In genomic region chr12:57584050-57584449, GRCh38 we compare ENCODE assay signal across 13 cellular contexts. TPM values are rescaled to one million over a fixed set of nuclear protein-coding genes. Genes with fewer than 3 reads are reported as not detected.
DNase-seq lines count a peak whose midpoint lies in the region; ATAC-seq and TF ChIP-seq lines count a peak whose summit lies in the region.
"Had no signal": no experiment of that assay in that cellular context is flagged by ENCODE, and none has a peak within 500 bp of the region (broad histone marks: within the 10 kb centered on the region; RNA-seq: fewer than 3 reads in every experiment).

No MANE protein-coding gene starts in this region.

- ATAC-seq in Right ventricle myocardium superior (ENCODE audit: poor library complexity) (peak; percentile 14), left ventricle myocardium superior (no peak), GM19395 (IDR thresholded peaks at IDR 0.05; ENCODE audit: unreplicated experiment) (no peak)
- ATAC-seq in central memory CD8-positive, alpha-beta T cell (replicated peaks; ENCODE audit: extremely low read depth, poor library complexity, severe bottlenecking) = no peak

- H3K27ac Mint-ChIP-seq in central memory CD8-positive, alpha-beta T cell (ENCODE audit: low read depth) = peak overlapping the region; percentile 36

- TF ChIP-seq CTCF in OCI-LY3 (IDR thresholded peaks at IDR 0.05; ENCODE audit: low read depth, low read length) = no peak

- peaks cover 5% of the 10 kb centered on the region; the same call in 1 of the 2 replicates for H3K4me1 ChIP-seq in OCI-LY3 (ENCODE audit: low read length)
- H3K4me1 ChIP-seq: BE2C, BLaER1 had no signal

- no peak for DNase-seq in Right ventricle myocardium superior
- no peak for DNase-seq in left ventricle myocardium superior
- no peak for DNase-seq in central memory CD8-positive, alpha-beta T cell (ENCODE audit: low spot score in 2 of 2)
- no peak for DNase-seq in effector CD4-positive, alpha-beta T cell
- DNase-seq in DMS 273 (lab: John Stamatoyannopoulos, UW; ENCODE audit: unreplicated experiment) = no peak

- H3K4me1 Mint-ChIP-seq in central memory CD8-positive, alpha-beta T cell = peaks cover 8% of the 10 kb centered on the region

- intact Hi-C loops in Right ventricle myocardium superior (cut with DNase I) (loop anchor here (5.0 kb wide), 1 partner anchor 103 kb away; no protein-coding TSS in a partner anchor), left ventricle myocardium superior (cut with micrococcal nuclease) (loop anchor here (5.0 kb wide), 1 partner anchor 38 kb away; no protein-coding TSS in a partner anchor)

- H4K20me1 ChIP-seq in OCI-LY3 (ENCODE audit: insufficient read depth, low read length) = no peaks in the 10 kb centered on the region
- H4K20me1 ChIP-seq: BLaER1 had no signal

- no peak overlapping the region for H3K4me3 Mint-ChIP-seq in central memory CD8-positive, alpha-beta T cell
- H3K4me3 Mint-ChIP-seq: CD4-positive, alpha-beta memory T cell had no signal

- H3K27me3 Mint-ChIP-seq in central memory CD8-positive, alpha-beta T cell = peaks cover 10% of the 10 kb centered on the region

- no peaks in the 10 kb centered on the region for H3K9me3 ChIP-seq in OCI-LY3 (ENCODE audit: insufficient read depth, low read length)
- H3K9me3 ChIP-seq: BE2C, BLaER1 had no signal

- no peak overlapping the region for H3K4me3 ChIP-seq in OCI-LY3 (ENCODE audit: low read length)
- H3K4me3 ChIP-seq: BLaER1 had no signal

- H3K4me2 ChIP-seq in OCI-LY3 (ENCODE audit: low read length) = no peak overlapping the region
- H3K4me2 ChIP-seq: BLaER1 had no signal

- no peaks in the 10 kb centered on the region for H3K36me3 Mint-ChIP-seq in central memory CD8-positive, alpha-beta T cell (ENCODE audit: insufficient read depth)
- H3K36me3 Mint-ChIP-seq: CD14-positive monocyte; CD4-positive, alpha-beta memory T cell; CD4-positive, CD25-positive, alpha-beta regulatory T cell had no signal

- peaks cover 27% of the 10 kb centered on the region for H3K27me3 ChIP-seq in OCI-LY3 (ENCODE audit: low read depth, low read length)
- H3K27me3 ChIP-seq: BE2C had no signal

- H3K36me3 ChIP-seq in OCI-LY3 (replicated peaks; ENCODE audit: low read depth, low read length) = no peaks in the 10 kb centered on the region
- H3K36me3 ChIP-seq: BLaER1 had no signal

- no peaks in the 10 kb centered on the region for H3K79me2 ChIP-seq in OCI-LY3 (ENCODE audit: low read length)

- H2AFZ ChIP-seq in OCI-LY3 (ENCODE audit: low read depth, low read length) = 0 out of 2 replicates have a peak overlapping the region, but pooled peaks have one; percentile 48

- H3K9me3 Mint-ChIP-seq in central memory CD8-positive, alpha-beta T cell = no peaks in the 10 kb centered on the region
- H3K9me3 Mint-ChIP-seq: CD14-positive monocyte; CD4-positive, CD25-positive, alpha-beta regulatory T cell; CD8-positive, alpha-beta memory T cell had no signal

- H3K27ac ChIP-seq in OCI-LY3 (ENCODE audit: low read length) = no peak overlapping the region
- H3K27ac ChIP-seq: BLaER1 had no signal

- no peak overlapping the region for H3K9ac ChIP-seq in OCI-LY3 (ENCODE audit: low read length)
- H3K9ac ChIP-seq: BLaER1 had no signal

RNA-seq across cellular contexts. Expression of gene PIP4K2C, which starts 6.9 kb away (rescaled TPM):
- 12.4 TPM for total RNA-seq in Right ventricle myocardium superior
- total RNA-seq in left ventricle myocardium superior = 11.9 TPM

RNA-seq across cellular contexts. Expression of gene DTX3, which starts 20.6 kb away (rescaled TPM):
- total RNA-seq in Right ventricle myocardium superior (21.7 TPM), left ventricle myocardium superior (21.4 TPM)

RNA-seq across cellular contexts. Expression of gene ARHGEF25, which starts 27.2 kb away (rescaled TPM):
- total RNA-seq in Right ventricle myocardium superior = 14.3 TPM
- total RNA-seq in left ventricle myocardium superior = 11.9 TPM

RNA-seq across cellular contexts. Expression of gene KIF5A, which starts 34.2 kb away (rescaled TPM):
- total RNA-seq in Right ventricle myocardium superior (0.08 TPM), left ventricle myocardium superior (0.12 TPM)

RNA-seq across cellular contexts. Expression of gene DCTN2, which starts 37.1 kb away (rescaled TPM):
- 95.0 TPM for total RNA-seq in Right ventricle myocardium superior
- 89.2 TPM for total RNA-seq in left ventricle myocardium superior
